ENCODE assay signal across 3 cellular contexts in the genomic region with DNA sequence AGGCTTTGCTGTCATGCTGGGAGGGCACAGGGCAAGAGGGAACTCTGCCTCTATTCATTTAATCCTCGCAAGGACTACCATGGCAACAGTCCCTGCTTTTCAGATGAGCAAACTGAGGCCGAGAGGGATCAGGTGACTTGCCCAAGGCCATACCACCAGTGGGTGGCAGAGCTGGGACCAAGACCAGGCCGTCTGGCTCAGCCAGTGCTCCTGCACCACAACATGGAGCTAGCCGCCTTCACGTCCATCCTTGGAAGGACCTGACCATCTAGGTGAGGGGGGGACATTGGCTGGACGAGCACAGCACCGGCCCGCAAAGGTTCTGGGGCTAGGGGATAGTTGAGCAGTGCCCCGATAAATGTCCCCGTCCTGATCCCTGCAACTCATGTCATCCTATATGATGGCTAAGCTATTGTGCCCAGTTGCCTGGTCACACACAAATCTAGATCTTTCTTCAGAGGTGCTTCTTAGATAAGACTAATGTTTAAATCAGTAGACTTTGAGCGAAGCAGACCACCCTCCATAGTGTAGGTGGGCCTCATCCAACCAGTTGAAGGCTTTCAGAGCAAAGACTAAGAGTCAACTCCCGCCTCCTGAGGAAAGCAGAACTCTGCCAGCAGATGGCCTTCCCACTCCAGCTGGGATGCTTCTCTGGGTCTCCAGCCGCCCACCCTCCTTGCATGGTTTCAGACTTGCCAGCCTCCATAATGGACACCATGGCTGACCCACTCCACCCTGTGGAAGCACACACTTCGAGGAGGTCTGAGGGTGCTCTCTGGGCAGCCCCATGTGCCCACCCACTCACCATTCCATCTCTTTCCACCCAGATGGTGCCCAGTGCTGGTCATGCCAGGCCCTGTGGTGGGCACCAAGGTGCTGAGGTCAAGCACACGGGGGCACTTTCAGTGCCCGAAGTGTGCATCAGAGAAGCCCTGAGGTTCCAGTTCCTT.
TF ChIP-seq lines count a peak whose summit lies in the region.

No MANE protein-coding gene starts in this region.

TF ChIP-seq in SK-N-SH, 30 proteins besides CTCF, POLR2A, EP300 and RAD21:
- TF ChIP-seq, protein P1, sequence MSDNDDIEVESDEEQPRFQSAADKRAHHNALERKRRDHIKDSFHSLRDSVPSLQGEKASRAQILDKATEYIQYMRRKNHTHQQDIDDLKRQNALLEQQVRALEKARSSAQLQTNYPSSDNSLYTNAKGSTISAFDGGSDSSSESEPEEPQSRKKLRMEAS (IDR thresholded peaks at IDR 0.05; ENCODE audit: low read depth), result no peak

TF ChIP-seq in SK-N-SH treated with all-trans-retinoic acid at 6 μM for 48 hours, 23 proteins besides CTCF, POLR2A, EP300 and RAD21:
- TF ChIP-seq ZFP3 (CRISPR knock-in tag; IDR thresholded peaks at IDR 0.05), result no peak
- TF ChIP-seq SNAI2 (CRISPR knock-in tag; IDR thresholded peaks at IDR 0.05), result no peak
- no peak for TF ChIP-seq TOX (CRISPR knock-in tag; IDR thresholded peaks at IDR 0.05; ENCODE audit: borderline replicate concordance)
- no peak for TF ChIP-seq ZNF565 (CRISPR knock-in tag; conservative IDR thresholded peaks at IDR 0.05; ENCODE audit: low read depth)
- TF ChIP-seq BACH2 (CRISPR knock-in tag; IDR thresholded peaks at IDR 0.05; ENCODE audit: borderline replicate concordance), result no peak
- TF ChIP-seq, protein P2, sequence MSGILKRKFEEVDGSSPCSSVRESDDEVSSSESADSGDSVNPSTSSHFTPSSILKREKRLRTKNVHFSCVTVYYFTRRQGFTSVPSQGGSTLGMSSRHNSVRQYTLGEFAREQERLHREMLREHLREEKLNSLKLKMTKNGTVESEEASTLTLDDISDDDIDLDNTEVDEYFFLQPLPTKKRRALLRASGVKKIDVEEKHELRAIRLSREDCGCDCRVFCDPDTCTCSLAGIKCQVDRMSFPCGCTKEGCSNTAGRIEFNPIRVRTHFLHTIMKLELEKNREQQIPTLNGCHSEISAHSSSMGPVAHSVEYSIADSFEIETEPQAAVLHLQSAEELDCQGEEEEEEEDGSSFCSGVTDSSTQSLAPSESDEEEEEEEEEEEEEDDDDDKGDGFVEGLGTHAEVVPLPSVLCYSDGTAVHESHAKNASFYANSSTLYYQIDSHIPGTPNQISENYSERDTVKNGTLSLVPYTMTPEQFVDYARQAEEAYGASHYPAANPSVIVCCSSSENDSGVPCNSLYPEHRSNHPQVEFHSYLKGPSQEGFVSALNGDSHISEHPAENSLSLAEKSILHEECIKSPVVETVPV (CRISPR knock-in tag; IDR thresholded peaks at IDR 0.05), result no peak
- no peak for TF ChIP-seq GLIS3 (CRISPR knock-in tag; IDR thresholded peaks at IDR 0.05)
- no peak for TF ChIP-seq ZFP30 (CRISPR knock-in tag; IDR thresholded peaks at IDR 0.05)
- TF ChIP-seq OSR1 (CRISPR knock-in tag; IDR thresholded peaks at IDR 0.05), result no peak
- TF ChIP-seq ISL1 (CRISPR knock-in tag; IDR thresholded peaks at IDR 0.05), result no peak
- TF ChIP-seq, protein P3, sequence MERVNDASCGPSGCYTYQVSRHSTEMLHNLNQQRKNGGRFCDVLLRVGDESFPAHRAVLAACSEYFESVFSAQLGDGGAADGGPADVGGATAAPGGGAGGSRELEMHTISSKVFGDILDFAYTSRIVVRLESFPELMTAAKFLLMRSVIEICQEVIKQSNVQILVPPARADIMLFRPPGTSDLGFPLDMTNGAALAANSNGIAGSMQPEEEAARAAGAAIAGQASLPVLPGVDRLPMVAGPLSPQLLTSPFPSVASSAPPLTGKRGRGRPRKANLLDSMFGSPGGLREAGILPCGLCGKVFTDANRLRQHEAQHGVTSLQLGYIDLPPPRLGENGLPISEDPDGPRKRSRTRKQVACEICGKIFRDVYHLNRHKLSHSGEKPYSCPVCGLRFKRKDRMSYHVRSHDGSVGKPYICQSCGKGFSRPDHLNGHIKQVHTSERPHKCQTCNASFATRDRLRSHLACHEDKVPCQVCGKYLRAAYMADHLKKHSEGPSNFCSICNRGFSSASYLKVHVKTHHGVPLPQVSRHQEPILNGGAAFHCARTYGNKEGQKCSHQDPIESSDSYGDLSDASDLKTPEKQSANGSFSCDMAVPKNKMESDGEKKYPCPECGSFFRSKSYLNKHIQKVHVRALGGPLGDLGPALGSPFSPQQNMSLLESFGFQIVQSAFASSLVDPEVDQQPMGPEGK (CRISPR knock-in tag; IDR thresholded peaks at IDR 0.05; ENCODE audit: borderline replicate concordance), result no peak
- TF ChIP-seq, protein P4, sequence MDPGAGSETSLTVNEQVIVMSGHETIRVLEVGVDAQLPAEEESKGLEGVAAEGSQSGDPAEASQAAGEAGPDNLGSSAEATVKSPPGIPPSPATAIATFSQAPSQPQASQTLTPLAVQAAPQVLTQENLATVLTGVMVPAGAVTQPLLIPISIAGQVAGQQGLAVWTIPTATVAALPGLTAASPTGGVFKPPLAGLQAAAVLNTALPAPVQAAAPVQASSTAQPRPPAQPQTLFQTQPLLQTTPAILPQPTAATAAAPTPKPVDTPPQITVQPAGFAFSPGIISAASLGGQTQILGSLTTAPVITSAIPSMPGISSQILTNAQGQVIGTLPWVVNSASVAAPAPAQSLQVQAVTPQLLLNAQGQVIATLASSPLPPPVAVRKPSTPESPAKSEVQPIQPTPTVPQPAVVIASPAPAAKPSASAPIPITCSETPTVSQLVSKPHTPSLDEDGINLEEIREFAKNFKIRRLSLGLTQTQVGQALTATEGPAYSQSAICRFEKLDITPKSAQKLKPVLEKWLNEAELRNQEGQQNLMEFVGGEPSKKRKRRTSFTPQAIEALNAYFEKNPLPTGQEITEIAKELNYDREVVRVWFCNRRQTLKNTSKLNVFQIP (CRISPR knock-in tag; IDR thresholded peaks at IDR 0.05; ENCODE audit: borderline replicate concordance, low read depth), result no peak
- no peak for TF ChIP-seq RARB (CRISPR knock-in tag; IDR thresholded peaks at IDR 0.05)
- no peak for TF ChIP-seq ZC3H10 (CRISPR knock-in tag; IDR thresholded peaks at IDR 0.05)
- no peak for TF ChIP-seq ZNF70 (CRISPR knock-in tag; IDR thresholded peaks at IDR 0.05)
- no peak for TF ChIP-seq ARNTL (CRISPR knock-in tag; IDR thresholded peaks at IDR 0.05; ENCODE audit: borderline replicate concordance, low read depth)

TF ChIP-seq in HEK293, 187 proteins besides CTCF, POLR2A, EP300 and RAD21:
- TF ChIP-seq, protein P5, sequence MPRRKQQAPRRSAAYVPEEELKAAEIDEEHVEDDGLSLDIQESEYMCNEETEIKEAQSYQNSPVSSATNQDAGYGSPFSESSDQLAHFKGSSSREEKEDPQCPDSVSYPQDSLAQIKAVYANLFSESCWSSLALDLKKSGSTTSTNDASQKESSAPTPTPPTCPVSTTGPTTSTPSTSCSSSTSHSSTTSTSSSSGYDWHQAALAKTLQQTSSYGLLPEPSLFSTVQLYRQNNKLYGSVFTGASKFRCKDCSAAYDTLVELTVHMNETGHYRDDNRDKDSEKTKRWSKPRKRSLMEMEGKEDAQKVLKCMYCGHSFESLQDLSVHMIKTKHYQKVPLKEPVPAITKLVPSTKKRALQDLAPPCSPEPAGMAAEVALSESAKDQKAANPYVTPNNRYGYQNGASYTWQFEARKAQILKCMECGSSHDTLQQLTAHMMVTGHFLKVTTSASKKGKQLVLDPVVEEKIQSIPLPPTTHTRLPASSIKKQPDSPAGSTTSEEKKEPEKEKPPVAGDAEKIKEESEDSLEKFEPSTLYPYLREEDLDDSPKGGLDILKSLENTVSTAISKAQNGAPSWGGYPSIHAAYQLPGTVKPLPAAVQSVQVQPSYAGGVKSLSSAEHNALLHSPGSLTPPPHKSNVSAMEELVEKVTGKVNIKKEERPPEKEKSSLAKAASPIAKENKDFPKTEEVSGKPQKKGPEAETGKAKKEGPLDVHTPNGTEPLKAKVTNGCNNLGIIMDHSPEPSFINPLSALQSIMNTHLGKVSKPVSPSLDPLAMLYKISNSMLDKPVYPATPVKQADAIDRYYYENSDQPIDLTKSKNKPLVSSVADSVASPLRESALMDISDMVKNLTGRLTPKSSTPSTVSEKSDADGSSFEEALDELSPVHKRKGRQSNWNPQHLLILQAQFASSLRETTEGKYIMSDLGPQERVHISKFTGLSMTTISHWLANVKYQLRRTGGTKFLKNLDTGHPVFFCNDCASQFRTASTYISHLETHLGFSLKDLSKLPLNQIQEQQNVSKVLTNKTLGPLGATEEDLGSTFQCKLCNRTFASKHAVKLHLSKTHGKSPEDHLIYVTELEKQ (tag by site-specific recombination; IDR thresholded peaks at IDR 0.05; ENCODE audit: borderline replicate concordance), result no peak
- no peak for TF ChIP-seq OVOL3 (tag by site-specific recombination; IDR thresholded peaks at IDR 0.05)
- TF ChIP-seq, protein P6, sequence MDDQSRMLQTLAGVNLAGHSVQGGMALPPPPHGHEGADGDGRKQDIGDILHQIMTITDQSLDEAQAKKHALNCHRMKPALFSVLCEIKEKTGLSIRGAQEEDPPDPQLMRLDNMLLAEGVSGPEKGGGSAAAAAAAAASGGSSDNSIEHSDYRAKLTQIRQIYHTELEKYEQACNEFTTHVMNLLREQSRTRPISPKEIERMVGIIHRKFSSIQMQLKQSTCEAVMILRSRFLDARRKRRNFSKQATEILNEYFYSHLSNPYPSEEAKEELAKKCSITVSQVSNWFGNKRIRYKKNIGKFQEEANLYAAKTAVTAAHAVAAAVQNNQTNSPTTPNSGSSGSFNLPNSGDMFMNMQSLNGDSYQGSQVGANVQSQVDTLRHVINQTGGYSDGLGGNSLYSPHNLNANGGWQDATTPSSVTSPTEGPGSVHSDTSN (CRISPR knock-in tag; IDR thresholded peaks at IDR 0.05), result no peak
- TF ChIP-seq, protein P7, sequence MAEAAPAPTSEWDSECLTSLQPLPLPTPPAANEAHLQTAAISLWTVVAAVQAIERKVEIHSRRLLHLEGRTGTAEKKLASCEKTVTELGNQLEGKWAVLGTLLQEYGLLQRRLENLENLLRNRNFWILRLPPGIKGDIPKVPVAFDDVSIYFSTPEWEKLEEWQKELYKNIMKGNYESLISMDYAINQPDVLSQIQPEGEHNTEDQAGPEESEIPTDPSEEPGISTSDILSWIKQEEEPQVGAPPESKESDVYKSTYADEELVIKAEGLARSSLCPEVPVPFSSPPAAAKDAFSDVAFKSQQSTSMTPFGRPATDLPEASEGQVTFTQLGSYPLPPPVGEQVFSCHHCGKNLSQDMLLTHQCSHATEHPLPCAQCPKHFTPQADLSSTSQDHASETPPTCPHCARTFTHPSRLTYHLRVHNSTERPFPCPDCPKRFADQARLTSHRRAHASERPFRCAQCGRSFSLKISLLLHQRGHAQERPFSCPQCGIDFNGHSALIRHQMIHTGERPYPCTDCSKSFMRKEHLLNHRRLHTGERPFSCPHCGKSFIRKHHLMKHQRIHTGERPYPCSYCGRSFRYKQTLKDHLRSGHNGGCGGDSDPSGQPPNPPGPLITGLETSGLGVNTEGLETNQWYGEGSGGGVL (tag by site-specific recombination; IDR thresholded peaks at IDR 0.05), result no peak
- no peak for TF ChIP-seq ZNF24 (tag by site-specific recombination; IDR thresholded peaks at IDR 0.05)
- TF ChIP-seq ZSCAN16 (tag by site-specific recombination; IDR thresholded peaks at IDR 0.05), result no peak
- no peak for TF ChIP-seq ZNF792 (tag by site-specific recombination; IDR thresholded peaks at IDR 0.05)
- no peak for TF ChIP-seq ZNF366 (tag by site-specific recombination; conservative IDR thresholded peaks at IDR 0.05)
TF ChIP-seq in HEK293: peak in this region for 0.
